In genomic region chr7:158861004-158861787, GRCh38 we compare ENCODE assay signal across 1 cellular context.
TF ChIP-seq lines count a peak whose summit lies in the region.

No MANE protein-coding gene starts in this region.

TF ChIP-seq in H1, 55 proteins besides CTCF, POLR2A, EP300 and RAD21:
- no peak for TF ChIP-seq SUZ12 (IDR thresholded peaks at IDR 0.05; ENCODE audit: low read length)
- no peak for TF ChIP-seq CEBPB (IDR thresholded peaks at IDR 0.05; ENCODE audit: low read depth, low read length)
- no peak for TF ChIP-seq GABPA (IDR thresholded peaks at IDR 0.05; ENCODE audit: borderline replicate concordance, insufficient read depth, low read length)
- TF ChIP-seq BACH1 (IDR thresholded peaks at IDR 0.05; ENCODE audit: low read length): no peak
- TF ChIP-seq CREB1 (IDR thresholded peaks at IDR 0.05): no peak
- TF ChIP-seq EGR1 (IDR thresholded peaks at IDR 0.05; ENCODE audit: borderline replicate concordance, low read depth, low read length): no peak
- TF ChIP-seq HDAC2 (IDR thresholded peaks at IDR 0.05; ENCODE audit: borderline replicate concordance in 1 of 2, low read depth in 2 of 2, low read length in 2 of 2): no peak
- no peak for TF ChIP-seq YY1 (IDR thresholded peaks at IDR 0.05; ENCODE audit: low read depth, low read length)
- TF ChIP-seq TAF7 (optimal IDR thresholded peaks at IDR 0.05; ENCODE audit: borderline replicate concordance, low read depth, low read length): no peak
- TF ChIP-seq KDM4A (IDR thresholded peaks at IDR 0.05; ENCODE audit: low read depth, low read length, severe bottlenecking): no peak
- TF ChIP-seq KDM5A (IDR thresholded peaks at IDR 0.05; ENCODE audit: low read length): no peak
- no peak for TF ChIP-seq SP2 (IDR thresholded peaks at IDR 0.05; ENCODE audit: low read length)
- TF ChIP-seq JUN (IDR thresholded peaks at IDR 0.05; ENCODE audit: low read depth, low read length): no peak
- TF ChIP-seq ASH2L (IDR thresholded peaks at IDR 0.05; ENCODE audit: low read length): peak; percentile 16
- no peak for TF ChIP-seq SRF (IDR thresholded peaks at IDR 0.05; ENCODE audit: low read depth, low read length)
- no peak for TF ChIP-seq SP1 (IDR thresholded peaks at IDR 0.05; ENCODE audit: low read depth, low read length)
- 0 out of 4 replicates have a peak, but pooled peaks of 1 of the 2 experiments have one; percentile 26 for TF ChIP-seq SIN3A (conservative IDR thresholded peaks at IDR 0.05 in 1 of 2, IDR thresholded peaks at IDR 0.05 in 1 of 2; ENCODE audit: low read depth in 1 of 2, low read length in 2 of 2)
